ENCODE assay signal across 2 cellular contexts in genomic region chr15:76972420-76973361, GRCh38.
TF ChIP-seq lines count a peak whose summit lies in the region.

No MANE protein-coding gene starts in this region.

TF ChIP-seq in GM12878, 131 proteins besides CTCF, POLR2A, EP300 and RAD21:
- no peak for TF ChIP-seq JUNB (IDR thresholded peaks at IDR 0.05)
- TF ChIP-seq GATAD2B (conservative IDR thresholded peaks at IDR 0.05; ENCODE audit: low read depth) = no peak
- no peak for TF ChIP-seq PML (IDR thresholded peaks at IDR 0.05; ENCODE audit: low read length)

TF ChIP-seq in HEK293T, 16 proteins besides CTCF, POLR2A, EP300 and RAD21:
- TF ChIP-seq BHLHE40 (IDR thresholded peaks at IDR 0.05; ENCODE audit: borderline replicate concordance) = no peak
